ENCODE assay signal across 8 cellular contexts in the genomic region with DNA sequence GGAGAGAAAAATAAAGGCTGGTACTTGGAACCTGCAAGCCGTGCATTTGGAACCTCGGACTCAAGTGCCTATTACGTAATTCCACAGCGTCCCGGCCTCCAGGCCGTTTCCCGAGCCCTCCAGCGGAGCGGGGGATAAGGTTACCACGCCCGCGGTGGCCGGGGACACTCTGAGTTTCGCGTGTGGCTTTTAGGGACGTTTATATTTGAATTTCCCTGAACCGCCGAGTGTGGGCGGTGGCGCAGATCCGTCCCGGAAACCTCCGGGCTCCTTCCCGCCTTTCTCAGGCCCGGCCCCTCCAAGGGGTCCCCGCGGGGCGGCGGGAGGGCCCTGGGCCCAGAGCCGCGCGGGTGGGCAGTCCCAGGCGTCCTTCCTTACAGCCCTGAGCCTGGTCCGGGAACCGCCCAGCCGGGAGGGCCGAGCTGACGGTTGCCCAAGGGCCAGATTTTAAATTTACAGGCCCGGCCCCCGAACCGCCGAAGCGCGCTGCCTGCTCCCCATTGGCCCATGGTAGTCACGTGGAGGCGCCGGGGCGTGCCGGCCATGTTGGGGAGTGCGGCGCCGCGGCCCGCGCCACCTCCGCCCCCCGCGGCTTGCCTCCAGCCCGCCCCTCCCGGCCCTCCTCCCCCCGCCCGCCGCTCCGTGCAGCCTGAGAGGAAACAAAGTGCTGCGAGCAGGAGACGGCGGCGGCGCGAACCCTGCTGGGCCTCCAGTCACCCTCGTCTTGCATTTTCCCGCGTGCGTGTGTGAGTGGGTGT. TPM values are rescaled to one million over a fixed set of nuclear protein-coding genes. Genes with fewer than 3 reads are reported as not detected.
DNase-seq lines count a peak whose midpoint lies in the region; ATAC-seq and TF ChIP-seq lines count a peak whose summit lies in the region.

A gene with protein sequence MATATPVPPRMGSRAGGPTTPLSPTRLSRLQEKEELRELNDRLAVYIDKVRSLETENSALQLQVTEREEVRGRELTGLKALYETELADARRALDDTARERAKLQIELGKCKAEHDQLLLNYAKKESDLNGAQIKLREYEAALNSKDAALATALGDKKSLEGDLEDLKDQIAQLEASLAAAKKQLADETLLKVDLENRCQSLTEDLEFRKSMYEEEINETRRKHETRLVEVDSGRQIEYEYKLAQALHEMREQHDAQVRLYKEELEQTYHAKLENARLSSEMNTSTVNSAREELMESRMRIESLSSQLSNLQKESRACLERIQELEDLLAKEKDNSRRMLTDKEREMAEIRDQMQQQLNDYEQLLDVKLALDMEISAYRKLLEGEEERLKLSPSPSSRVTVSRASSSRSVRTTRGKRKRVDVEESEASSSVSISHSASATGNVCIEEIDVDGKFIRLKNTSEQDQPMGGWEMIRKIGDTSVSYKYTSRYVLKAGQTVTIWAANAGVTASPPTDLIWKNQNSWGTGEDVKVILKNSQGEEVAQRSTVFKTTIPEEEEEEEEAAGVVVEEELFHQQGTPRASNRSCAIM (plus strand): TSS at position 638 of the 758 bp plus-strand sequence. CDS start 373 bp downstream, outside the sequence.

- peak; percentile 19 for TF ChIP-seq CTCF in progenitor cell of endocrine pancreas (IDR thresholded peaks at IDR 0.05; ENCODE audit: unreplicated experiment)

- H3K27ac Mint-ChIP-seq in T-helper 17 cell (peak within 1 kb of the TSS; percentile 89), progenitor cell of endocrine pancreas (peak within 1 kb of the TSS; percentile 99)

- DNase-seq in NCI-H187 (lab: John Stamatoyannopoulos, UW) (peak; percentile 88 to 96), T-helper 17 cell (peak; percentile 90 to 93 (median 93)), amniotic stem cell (lab: John Stamatoyannopoulos, UW) (peak; percentile 82), left cardiac atrium (peak; percentile 95), progenitor cell of endocrine pancreas (ENCODE audit: low spot score, unreplicated experiment) (peak; percentile 96), ureter (ENCODE audit: low spot score) (peak; percentile 94)

- H3K36me3 Mint-ChIP-seq in T-helper 17 cell (ENCODE audit: low read depth), result no peaks in the 10 kb centered on the region
- H3K36me3 Mint-ChIP-seq in progenitor cell of endocrine pancreas (ENCODE audit: insufficient read depth), result peaks cover 1% of the 10 kb centered on the region

- H3K4me3 Mint-ChIP-seq in T-helper 17 cell (peak within 1 kb of the TSS; percentile 96), progenitor cell of endocrine pancreas (ENCODE audit: low read depth) (peak within 1 kb of the TSS; percentile 86)

- no peaks in the 10 kb centered on the region for H3K9me3 Mint-ChIP-seq in progenitor cell of endocrine pancreas (ENCODE audit: low read depth)

- intact Hi-C loops in left cardiac atrium (cut with DNase I), result no loop called here

- ATAC-seq in GM18502 (IDR thresholded peaks at IDR 0.05; ENCODE audit: poor library complexity, unreplicated experiment) (peak; percentile 69), HG02943 (IDR thresholded peaks at IDR 0.05; ENCODE audit: low read depth, unreplicated experiment) (peak; percentile 58), T-helper 17 cell (peak; percentile 78), left cardiac atrium (peak; percentile 96)

- no peaks in the 10 kb centered on the region for H3K9me3 ChIP-seq in T-helper 17 cell (ENCODE audit: control insufficient read depth, low read length, poor library complexity, severe bottlenecking)

- H3K27me3 Mint-ChIP-seq in T-helper 17 cell (peaks cover under 1% of the 10 kb centered on the region), progenitor cell of endocrine pancreas (no peaks in the 10 kb centered on the region)

- peaks cover 17% of the 10 kb centered on the region for H3K4me1 Mint-ChIP-seq in T-helper 17 cell
- peaks cover 16% of the 10 kb centered on the region for H3K4me1 Mint-ChIP-seq in progenitor cell of endocrine pancreas (ENCODE audit: low read depth)

RNA-seq across cellular contexts. Expression of the gene that starts here (rescaled TPM):
- 10 to 100 TPM; 21.6 to 22.2 TPM for total RNA-seq in T-helper 17 cell
- 1 to 10 TPM; 3.7 to 6.2 TPM for total RNA-seq in left cardiac atrium
- 149 and 152 TPM in 2 replicates for total RNA-seq in progenitor cell of endocrine pancreas
- 7.3 TPM for total RNA-seq in ureter

Comparison
In these comparisons a context has a peak if more than half of its experiments do, and no peak if none do; other contexts are left out.
1. Peak in every context shown above with its lines: DNase-seq and ATAC-seq.